8 cellular contexts compared by ENCODE assay signal in genomic region chr5:139385061-139385889, GRCh38.
A peak's percentile ranks its signal among the peaks of the same experiment; 100 is the strongest.
DNase-seq lines count a peak whose midpoint lies in the region; ATAC-seq and TF ChIP-seq lines count a peak whose summit lies in the region.

No MANE protein-coding gene starts in this region.

- H3K9ac ChIP-seq in rectal smooth muscle tissue (ENCODE audit: low read length): no peak overlapping the region

- H3K4me3 ChIP-seq in coronary artery (peak overlapping the region; percentile 59), rectal smooth muscle tissue (ENCODE audit: low read length) (peak overlapping the region; percentile 62)

- H3K4me1 ChIP-seq in rectal smooth muscle tissue (ENCODE audit: control insufficient read depth, insufficient read depth, low read length): no peaks in the 10 kb centered on the region

- ATAC-seq in HG02588 (IDR thresholded peaks at IDR 0.05; ENCODE audit: unreplicated experiment): no peak
- ATAC-seq in GM19023 (IDR thresholded peaks at IDR 0.05; ENCODE audit: unreplicated experiment): no peak
- no peak for ATAC-seq in GM19455 (IDR thresholded peaks at IDR 0.05; ENCODE audit: unreplicated experiment)

- H3K27ac ChIP-seq in coronary artery: peak overlapping the region in 1 of 2 donors; percentile 60
- no peak overlapping the region for H3K27ac ChIP-seq in rectal smooth muscle tissue (ENCODE audit: low read depth, low read length)

- TF ChIP-seq CTCF in GM12872 (IDR thresholded peaks at IDR 0.05; ENCODE audit: insufficient read depth, low read depth, low read length): peak; percentile 34; the same call in 2 of the 3 replicates
- TF ChIP-seq CTCF in coronary artery (IDR thresholded peaks at IDR 0.05): no peak

- peak; percentile 20 for DNase-seq in NCI-H774 (lab: John Stamatoyannopoulos, UW)
- no peak for DNase-seq in coronary artery (ENCODE audit: low spot score)
- DNase-seq in globus pallidus (ENCODE audit: low spot score): no peak

- no peaks in the 10 kb centered on the region for H3K27me3 ChIP-seq in rectal smooth muscle tissue (ENCODE audit: control insufficient read depth, insufficient read depth, low read length)

- peaks cover under 1% of the 10 kb centered on the region for H3K36me3 ChIP-seq in rectal smooth muscle tissue (ENCODE audit: control insufficient read depth, insufficient read depth, low read length)
